Comparison of ENCODE assay signal across 9 cellular contexts in the genomic region with DNA sequence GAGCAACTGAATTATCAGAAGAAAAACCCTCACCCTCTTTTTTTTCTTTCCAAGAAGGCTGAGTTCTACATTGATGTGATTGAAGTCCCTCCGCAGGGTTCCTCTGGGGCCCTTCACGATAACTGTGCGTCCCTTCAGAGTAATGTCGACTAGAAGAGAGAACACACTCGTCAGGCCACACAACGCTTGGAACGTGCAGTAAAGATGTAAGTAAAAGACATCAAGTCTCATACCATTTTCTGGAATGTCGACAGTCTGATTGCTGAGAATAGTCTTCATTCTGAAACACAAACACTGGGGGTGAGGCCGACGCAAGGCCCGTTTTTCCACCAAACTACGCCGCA. TPM values are rescaled to one million over a fixed set of nuclear protein-coding genes. Genes with fewer than 3 reads are reported as not detected.
DNase-seq lines count a peak whose midpoint lies in the region; ATAC-seq and TF ChIP-seq lines count a peak whose summit lies in the region.
"Not testable (repeated sequence)": the region's sequence is repeated elsewhere in the genome, so short reads cannot be mapped to it uniquely, and the experiment has no call there.
"Had no signal": no experiment of that assay in that cellular context is flagged by ENCODE, and none has a peak within 500 bp of the region (broad histone marks: within the 10 kb centered on the region; RNA-seq: fewer than 3 reads in every experiment).

No MANE protein-coding gene starts in this region.

- H3K27me3 ChIP-seq in brain microvascular endothelial cell (replicated peaks); lung (ENCODE audit: control insufficient read depth, insufficient read depth); rectal smooth muscle tissue (ENCODE audit: control insufficient read depth, insufficient read depth, low read length); vagina: not testable (repeated sequence)

- ATAC-seq in GM18870 (IDR thresholded peaks at IDR 0.05; ENCODE audit: unreplicated experiment) (peak; percentile 5), activated B cell treated with CpG ODN at 0.5 μM for 24 hours (ENCODE audit: low read depth) (peak; percentile 3)
- not testable (repeated sequence) for ATAC-seq in lung (ENCODE audit: insufficient read depth, low FRiP score)

- H3K27ac ChIP-seq in brain microvascular endothelial cell, result peak overlapping the region; percentile 94
- H3K27ac ChIP-seq in lung (ENCODE audit: low read depth in 1 of 2, low read length in 1 of 2), result peak overlapping the region; percentile 82 to 84
- peak overlapping the region; percentile 93 for H3K27ac ChIP-seq in rectal smooth muscle tissue (ENCODE audit: low read depth, low read length)
- H3K27ac ChIP-seq in vagina, result peak overlapping the region; percentile 98

- peak overlapping the region; percentile 77 for H3K9ac ChIP-seq in rectal smooth muscle tissue (ENCODE audit: low read length)

- peaks cover 23% of the 10 kb centered on the region in 3 donors for H3K4me1 Mint-ChIP-seq in IgD-negative memory B cell
- peaks cover 36% of the 10 kb centered on the region for H3K4me1 Mint-ChIP-seq in activated B cell treated with CpG ODN at 0.5 μM for 24 hours

- H3K4me3 Mint-ChIP-seq in IgD-negative memory B cell (peak overlapping the region; percentile 82 to 99 (median 96)), activated B cell treated with CpG ODN at 0.5 μM for 24 hours (peak overlapping the region; percentile 97)

- peaks cover 48% of the 10 kb centered on the region for H3K36me3 ChIP-seq in brain microvascular endothelial cell (replicated peaks)
- H3K36me3 ChIP-seq in lung (ENCODE audit: control insufficient read depth in 2 of 2, insufficient read depth in 2 of 2, low read length in 2 of 2), result peaks cover 15 to 35% of the 10 kb centered on the region in 2 donors
- H3K36me3 ChIP-seq in rectal smooth muscle tissue (ENCODE audit: control insufficient read depth, insufficient read depth, low read length), result not testable (repeated sequence)
- H3K36me3 ChIP-seq in vagina, result peaks cover 0 to 50% of the 10 kb centered on the region in 2 donors

- peak overlapping the region; percentile 98 for H3K4me3 ChIP-seq in brain microvascular endothelial cell (ENCODE audit: low read depth, low read length)
- peak overlapping the region; percentile 98 for H3K4me3 ChIP-seq in fibroblast of villous mesenchyme (ENCODE audit: low read depth, low read length)
- H3K4me3 ChIP-seq in lung, result peak overlapping the region; percentile 87
- H3K4me3 ChIP-seq in rectal smooth muscle tissue (ENCODE audit: low read length), result peak overlapping the region; percentile 78
- peak overlapping the region; percentile 80 to 90 for H3K4me3 ChIP-seq in vagina

- TF ChIP-seq CTCF in activated B cell treated with CpG ODN at 0.5 μM for 24 hours (IDR thresholded peaks at IDR 0.05); brain microvascular endothelial cell (IDR thresholded peaks at IDR 0.05; ENCODE audit: low read depth, low read length, missing control alignments); fibroblast of villous mesenchyme (IDR thresholded peaks at IDR 0.05; ENCODE audit: insufficient read depth, low read depth, low read length); lung (IDR thresholded peaks at IDR 0.05; ENCODE audit: control extremely low read depth, extremely low read depth); vagina (IDR thresholded peaks at IDR 0.05): not testable (repeated sequence)

- H3K9me3 ChIP-seq in lung (ENCODE audit: control insufficient read depth in 2 of 2, insufficient read depth in 1 of 2, low read length in 1 of 2); vagina: not testable (repeated sequence)

- H3K9me3 Mint-ChIP-seq in IgD-negative memory B cell, activated B cell treated with CpG ODN at 0.5 μM for 24 hours: not testable (repeated sequence)

- intact Hi-C loops in activated B cell treated with CpG ODN at 0.5 μM for 24 hours (cut with micrococcal nuclease) (loop anchor here (1.0 to 10.0 kb wide), 10 partner anchors 11 to 847 kb away; a partner anchor contains a TSS), vagina (cut with DNase I) (loop anchor here (5.0 kb wide), 1 partner anchor 69 kb away; a partner anchor contains a TSS)

- not testable (repeated sequence) for H3K36me3 Mint-ChIP-seq in IgD-negative memory B cell
- peaks cover 66% of the 10 kb centered on the region for H3K36me3 Mint-ChIP-seq in activated B cell treated with CpG ODN at 0.5 μM for 24 hours (ENCODE audit: low read depth)

- TF ChIP-seq POLR2A in vagina (IDR thresholded peaks at IDR 0.05), result not testable (repeated sequence)

- H3K27ac Mint-ChIP-seq in IgD-negative memory B cell, result peak overlapping the region; percentile 85 to 99 (median 98)
- H3K27ac Mint-ChIP-seq in activated B cell treated with CpG ODN at 0.5 μM for 24 hours, result peak overlapping the region; percentile 98

- not testable (repeated sequence) for H3K27me3 Mint-ChIP-seq in IgD-negative memory B cell, activated B cell treated with CpG ODN at 0.5 μM for 24 hours

- H3K4me1 ChIP-seq in lung (ENCODE audit: control insufficient read depth in 2 of 2, insufficient read depth in 2 of 2, low read length in 2 of 2) (peaks cover 0 to 13% of the 10 kb centered on the region in 2 donors), rectal smooth muscle tissue (ENCODE audit: control insufficient read depth, insufficient read depth, low read length) (peaks cover 13% of the 10 kb centered on the region), vagina (peaks cover 36% of the 10 kb centered on the region)

- 0 to 1% methylated on average over 13 of the region's 13 CpGs for WGBS in lung, 2 donors

- DNase-seq in activated B cell treated with CpG ODN at 0.5 μM for 24 hours; brain microvascular endothelial cell; fibroblast of villous mesenchyme (ENCODE audit: low read depth); lung (ENCODE audit: low spot score); vagina (ENCODE audit: extremely low spot score in 2 of 2): not testable (repeated sequence)

- in situ Hi-C loops in brain microvascular endothelial cell (cut with HindIII; ENCODE audit: low pct_ligation_motif_present, low sequenced_read_pairs), result not testable (repeated sequence)

- POLR2A ChIA-PET in activated B cell treated with CpG ODN at 0.5 μM for 24 hours (lab: Charles Lee), result interaction anchor here (0.5 to 5.6 kb wide), 23 partner anchors 8 to 859 kb away, joined by 3 to 94 read pairs (median 4); a partner anchor contains a TSS

- CTCF ChIA-PET in activated B cell treated with CpG ODN at 0.5 μM for 24 hours (lab: Charles Lee), result interaction anchor here (1.1 to 2.2 kb wide), 3 partner anchors 10 to 520 kb away, joined by 3 to 9 read pairs (median 8); no protein-coding TSS in a partner anchor

RNA-seq across cellular contexts. Expression of a gene that starts 0.6 kb away (rescaled TPM):
- polyA plus RNA-seq in IgD-negative memory B cell (2,424 TPM), lung (1,000 to 10,000 TPM; 1,357 to 3,293 TPM)
- total RNA-seq in activated B cell treated with CpG ODN at 0.5 μM for 24 hours (2,632 and 2,865 TPM in 2 replicates), fibroblast of villous mesenchyme (1,596 and 2,358 TPM in 2 replicates), lung (1,000 to 10,000 TPM in 1 of 2 donors, 100 to 1,000 TPM in 1; 963 to 2,992 TPM), vagina (2,100 TPM)

RNA-seq across cellular contexts. Expression of a gene that starts 0.7 kb away (rescaled TPM):
- 11.1 TPM for polyA plus RNA-seq in IgD-negative memory B cell
- total RNA-seq in activated B cell treated with CpG ODN at 0.5 μM for 24 hours, result 19.5 and 20.5 TPM in 2 replicates
- 6.1 and 6.9 TPM in 2 replicates for total RNA-seq in fibroblast of villous mesenchyme
- 10 to 100 TPM in 1 of 2 donors, 1 to 10 TPM in 1; 9.8 to 26.7 TPM for total RNA-seq in lung
- polyA plus RNA-seq in lung, result 10 to 100 TPM in 1 of 2 donors, 1 to 10 TPM in 1; 8.6 to 15.3 TPM
- 10.1 TPM for total RNA-seq in vagina

RNA-seq across cellular contexts. Expression of a gene that starts 51.4 kb away (rescaled TPM):
- polyA plus RNA-seq in IgD-negative memory B cell (0.09 TPM), lung (under 1 TPM; 0.06 to 0.26 TPM)
- total RNA-seq in activated B cell treated with CpG ODN at 0.5 μM for 24 hours (0.18 and 0.20 TPM in 2 replicates), fibroblast of villous mesenchyme (not detected in 2 replicates), lung (under 1 TPM; 0.51 to 0.80 TPM), vagina (1.2 TPM)
- total RNA-seq: H4 had no signal
